7 cellular contexts compared by ENCODE assay signal in genomic region chr2:16002575-16002974, GRCh38.
"Had no signal": no experiment of that assay in that cellular context is flagged by ENCODE, and none has a peak within 500 bp of the region (broad histone marks: within the 10 kb centered on the region; RNA-seq: fewer than 3 reads in every experiment).

No MANE protein-coding gene starts in this region.

- ATAC-seq: GM12878 had no signal

- FAIRE-seq: GM12878, GM12891, GM12892, GM18507, GM19239 had no signal

- H3K4me3 ChIP-seq: GM12878 had no signal

- DNase-seq: GDM1, GF-D8 had no signal
